ENCODE assay signal across 8 cellular contexts in the genomic region with DNA sequence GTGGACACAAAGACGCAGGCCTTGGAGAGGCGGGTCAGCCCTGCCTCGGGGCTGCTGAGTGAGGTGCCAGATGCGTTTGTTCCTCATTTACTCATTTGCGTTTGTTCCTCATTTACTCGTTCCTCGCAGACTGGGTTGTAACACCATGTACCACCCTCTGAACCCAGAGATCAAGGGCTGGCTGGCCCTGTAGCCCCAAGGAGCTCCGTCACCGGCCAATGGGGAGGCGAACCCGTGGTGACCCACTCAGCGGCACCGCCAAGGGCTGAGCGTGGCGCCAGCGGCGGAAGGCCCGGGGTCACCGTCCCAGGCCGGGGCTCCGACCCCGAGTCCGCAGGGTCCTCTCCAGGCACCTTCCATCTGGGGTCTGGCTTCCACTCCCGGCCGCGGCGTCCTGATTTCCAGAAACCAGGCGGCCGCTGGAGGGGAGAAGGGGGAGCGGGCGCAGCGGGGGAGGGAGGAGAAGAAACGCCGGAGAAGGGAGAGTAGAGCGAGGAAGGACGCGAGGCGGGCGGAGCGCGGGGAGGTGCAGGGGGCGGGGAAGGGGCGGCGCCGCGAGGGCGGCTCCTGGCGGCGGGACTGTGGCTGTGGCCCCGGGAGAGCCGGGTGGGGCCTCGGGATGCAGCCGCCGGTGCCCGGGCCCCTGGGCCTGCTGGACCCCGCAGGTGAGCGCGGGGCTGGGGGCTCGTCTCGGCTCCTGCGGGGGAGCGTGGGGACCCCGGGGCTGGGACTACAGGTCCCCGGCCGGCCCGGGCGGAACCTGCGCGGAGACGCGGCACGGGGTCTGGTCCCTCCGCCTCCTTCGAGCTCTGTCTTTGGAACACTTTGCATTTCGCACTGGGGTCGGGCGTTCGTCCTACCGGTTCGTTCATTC. TPM values are rescaled to one million over a fixed set of nuclear protein-coding genes. Genes with fewer than 3 reads are reported as not detected.
DNase-seq lines count a peak whose midpoint lies in the region; ATAC-seq and TF ChIP-seq lines count a peak whose summit lies in the region.

A gene (plus strand): TSS at position 576 of the 874 bp plus-strand sequence. CDS start 44 bp downstream, at position 620.

- intact Hi-C loops in right lobe of liver (cut with DNase I) = no loop called here

- POLR2A ChIA-PET in activated CD4-positive, alpha-beta memory T cell treated with anti-CD3 and anti-CD28 coated beads, Interleukin-2, amount 10 ng/mL, durations not matched to agents 7 days and 5 days (lab: Charles Lee) = no interaction called here

- H3K27me3 Mint-ChIP-seq in activated CD4-positive, alpha-beta memory T cell treated with anti-CD3 and anti-CD28 coated beads, Interleukin-2, amount 10 ng/mL, durations not matched to agents 7 days and 5 days = peaks cover 57% of the 10 kb centered on the region

- peak; percentile 90 for ATAC-seq in GM18511 (IDR thresholded peaks at IDR 0.05; ENCODE audit: unreplicated experiment)
- ATAC-seq in HG03095 (IDR thresholded peaks at IDR 0.05; ENCODE audit: unreplicated experiment) = peak; percentile 92
- ATAC-seq in right lobe of liver = peak; percentile 94 to 97 (median 95)

- H3K27me3 ChIP-seq in duodenal mucosa (ENCODE audit: control insufficient read depth in 1 of 2, insufficient read depth in 2 of 2, low read length in 2 of 2) (peaks cover 11 to 13% of the 10 kb centered on the region in 2 donors), right lobe of liver (no peaks in the 10 kb centered on the region)

- no peak for TF ChIP-seq POLR2A in right lobe of liver (IDR thresholded peaks at IDR 0.05)

- H3K4me3 ChIP-seq in duodenal mucosa (ENCODE audit: low read depth in 1 of 2, low read length in 2 of 2) = peak within 1 kb of the TSS; percentile 76
- H3K4me3 ChIP-seq in right lobe of liver = peak within 1 kb of the TSS; percentile 56 to 71 (median 57)

- H3K9me3 Mint-ChIP-seq in activated CD4-positive, alpha-beta memory T cell treated with anti-CD3 and anti-CD28 coated beads, Interleukin-2, amount 10 ng/mL, durations not matched to agents 7 days and 5 days = peaks cover 5% of the 10 kb centered on the region

- peaks cover 15 to 16% of the 10 kb centered on the region in 2 donors for H3K4me1 ChIP-seq in duodenal mucosa (ENCODE audit: control insufficient read depth in 1 of 2, insufficient read depth in 2 of 2, low read length in 2 of 2)
- H3K4me1 ChIP-seq in right lobe of liver = peaks cover 0 to 10% (median 3%) of the 10 kb centered on the region in 4 donors

- H3K27ac ChIP-seq in duodenal mucosa (ENCODE audit: low read depth, low read length) = peak within 1 kb of the TSS; percentile 45
- peak within 1 kb of the TSS; percentile 41 to 79 (median 47) for H3K27ac ChIP-seq in right lobe of liver

- no peak within 1 kb of the TSS for H3K27ac Mint-ChIP-seq in activated CD4-positive, alpha-beta memory T cell treated with anti-CD3 and anti-CD28 coated beads, Interleukin-2, amount 10 ng/mL, durations not matched to agents 7 days and 5 days

- H3K36me3 ChIP-seq in duodenal mucosa (ENCODE audit: control insufficient read depth in 1 of 2, insufficient read depth in 2 of 2, low read length in 2 of 2) = no peaks in the 10 kb centered on the region
- H3K36me3 ChIP-seq in right lobe of liver = no peaks in the 10 kb centered on the region

- H3K9ac ChIP-seq in duodenal mucosa (ENCODE audit: low read depth in 1 of 2, low read length in 2 of 2) = peak within 1 kb of the TSS; percentile 63 to 66

- DNase-seq in NCI-H526 (lab: John Stamatoyannopoulos, UW) (peak; percentile 55 to 91), right lobe of liver (peak; percentile 87 to 91 (median 90)), NCI-H524 treated with DMSO at 0.1 percent for 48 hours (lab: John Stamatoyannopoulos, UW) (no peak)
- DNase-seq in activated CD4-positive, alpha-beta memory T cell treated with anti-CD3 and anti-CD28 coated beads, Interleukin-2, amount 10 ng/mL, durations not matched to agents 7 days and 5 days = peak; percentile 74
- DNase-seq in stimulated activated CD4-positive, alpha-beta T cell treated with anti-CD3 and anti-CD28 coated beads, Interleukin-4, amount 100 ng/mL, for 24 hours = peak; percentile 75

- CTCF ChIA-PET in activated CD4-positive, alpha-beta memory T cell treated with anti-CD3 and anti-CD28 coated beads, Interleukin-2, amount 10 ng/mL, durations not matched to agents 7 days and 5 days (lab: Charles Lee) = no interaction called here

- H3K9me3 ChIP-seq in duodenal mucosa (ENCODE audit: control insufficient read depth in 1 of 2, low read length in 2 of 2) (no peaks in the 10 kb centered on the region), right lobe of liver (no peaks in the 10 kb centered on the region)

- H3K36me3 Mint-ChIP-seq in activated CD4-positive, alpha-beta memory T cell treated with anti-CD3 and anti-CD28 coated beads, Interleukin-2, amount 10 ng/mL, durations not matched to agents 7 days and 5 days (ENCODE audit: low read depth) = no peaks in the 10 kb centered on the region

- under 1% methylated on average over 30 of the region's 80 CpGs for WGBS in right lobe of liver (ENCODE audit: insufficient coverage, low coverage, low lambda C conversion rate, missing lambda C conversion rate)

- H3K4me1 Mint-ChIP-seq in activated CD4-positive, alpha-beta memory T cell treated with anti-CD3 and anti-CD28 coated beads, Interleukin-2, amount 10 ng/mL, durations not matched to agents 7 days and 5 days = peaks cover 17% of the 10 kb centered on the region

- peak within 1 kb of the TSS; percentile 82 for H3K4me3 Mint-ChIP-seq in activated CD4-positive, alpha-beta memory T cell treated with anti-CD3 and anti-CD28 coated beads, Interleukin-2, amount 10 ng/mL, durations not matched to agents 7 days and 5 days

- peak; percentile 16 to 60 (median 54) for TF ChIP-seq CTCF in right lobe of liver (IDR thresholded peaks at IDR 0.05)

RNA-seq across cellular contexts. Expression of the gene that starts here (rescaled TPM):
- total RNA-seq in activated CD4-positive, alpha-beta memory T cell treated with anti-CD3 and anti-CD28 coated beads, Interleukin-2, amount 10 ng/mL, durations not matched to agents 7 days and 5 days = under 1 TPM; 0.63 to 0.91 TPM
- total RNA-seq in right lobe of liver = 10 to 100 TPM in 1 of 6 experiments, 1 to 10 TPM in 5; 2.5 to 10.4 (median 6.2) TPM

Comparison
In these comparisons a context has a peak if more than half of its experiments do, and no peak if none do; other contexts are left out.
1. Peak in DNase-seq in activated CD4-positive, alpha-beta memory T cell treated with anti-CD3 and anti-CD28 coated beads, Interleukin-2, amount 10 ng/mL, durations not matched to agents 7 days and 5 days; RNA of the gene not detected or under 1 TPM.